Comparison of ENCODE assay signal across 14 cellular contexts in the genomic region with DNA sequence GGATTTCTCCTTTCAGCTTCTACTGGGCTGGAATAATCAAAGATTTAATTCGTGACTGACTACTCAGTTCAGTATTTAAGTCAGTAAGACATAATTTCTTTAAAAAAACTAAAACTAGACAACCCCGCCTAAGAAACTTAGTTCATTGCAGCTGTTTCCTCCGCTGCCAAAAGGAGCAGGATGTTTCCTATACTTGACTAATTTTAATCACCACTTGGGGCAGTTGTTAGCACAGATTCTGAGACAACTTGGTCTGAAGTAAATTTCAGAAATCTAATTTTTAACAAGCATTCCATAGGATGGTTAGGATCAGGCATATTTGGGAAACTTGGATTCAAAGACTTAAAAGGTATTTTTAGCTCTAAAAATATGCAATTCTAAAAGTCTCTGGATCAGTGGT. TPM values are rescaled to one million over a fixed set of nuclear protein-coding genes. Genes with fewer than 3 reads are reported as not detected.
DNase-seq lines count a peak whose midpoint lies in the region; ATAC-seq lines count a peak whose summit lies in the region.
"Had no signal": no experiment of that assay in that cellular context is flagged by ENCODE, and none has a peak within 500 bp of the region (broad histone marks: within the 10 kb centered on the region; RNA-seq: fewer than 3 reads in every experiment).

No MANE protein-coding gene starts in this region.

- no peak overlapping the region for H3K4me3 ChIP-seq in rectal smooth muscle tissue (ENCODE audit: low read length)

- H3K4me3 Mint-ChIP-seq in activated T-helper 17 cell treated with anti-CD3 and anti-CD28 coated beads, Interleukin-2, amount 50 U/mL, for 72 hours, result no peak overlapping the region

- no peaks in the 10 kb centered on the region for H3K27me3 Mint-ChIP-seq in activated T-helper 17 cell treated with anti-CD3 and anti-CD28 coated beads, Interleukin-2, amount 50 U/mL, for 72 hours

- peaks cover 100% of the 10 kb centered on the region for H3K36me3 Mint-ChIP-seq in activated T-helper 17 cell treated with anti-CD3 and anti-CD28 coated beads, Interleukin-2, amount 50 U/mL, for 72 hours (ENCODE audit: low read depth)

- ATAC-seq in activated T-helper 17 cell treated with anti-CD3 and anti-CD28 coated beads, Interleukin-2, amount 50 U/mL, for 72 hours (replicated peaks), result no peak
- no peak for ATAC-seq in HG03280 (IDR thresholded peaks at IDR 0.05; ENCODE audit: unreplicated experiment)
- ATAC-seq: left colon; stimulated activated naive CD8-positive, alpha-beta T cell treated with anti-CD3 and anti-CD28 coated beads, Interleukin-15, Interleukin-2, amounts not matched to agents 100 U/mL and 50 U/mL, for 24 hours had no signal

- no peak overlapping the region for H3K9ac ChIP-seq in rectal smooth muscle tissue (ENCODE audit: low read length)

- DNase-seq in ELR (ENCODE audit: low read depth), result peak; percentile 22
- peak; percentile 17 for DNase-seq in NAMALWA (ENCODE audit: low spot score)
- DNase-seq in fibroblast of gingiva (ENCODE audit: low read depth), result peak; percentile 45
- DNase-seq in SIG-M5 (lab: John Stamatoyannopoulos, UW), result no peak
- DNase-seq: DMS79 treated with DMSO at 0.1 percent for 48 hours; left colon; NCI-H1092; NCI-H510A; nucleus accumbens; stimulated activated CD4-positive, alpha-beta T cell treated with anti-CD3 and anti-CD28 coated beads, Interleukin-2, amount 100 ng/mL, for 24 hours; stimulated activated naive CD8-positive, alpha-beta T cell treated with anti-CD3 and anti-CD28 coated beads, Interleukin-15, Interleukin-2, amounts not matched to agents 100 U/mL and 50 U/mL, for 24 hours had no signal

- no peak overlapping the region for H3K27ac Mint-ChIP-seq in activated T-helper 17 cell treated with anti-CD3 and anti-CD28 coated beads, Interleukin-2, amount 50 U/mL, for 72 hours

- H3K4me1 ChIP-seq in rectal smooth muscle tissue (ENCODE audit: control insufficient read depth, insufficient read depth, low read length), result no peaks in the 10 kb centered on the region

- H3K9me3 Mint-ChIP-seq in activated T-helper 17 cell treated with anti-CD3 and anti-CD28 coated beads, Interleukin-2, amount 50 U/mL, for 72 hours, result no peaks in the 10 kb centered on the region

- peaks cover 14% of the 10 kb centered on the region for H3K4me1 Mint-ChIP-seq in activated T-helper 17 cell treated with anti-CD3 and anti-CD28 coated beads, Interleukin-2, amount 50 U/mL, for 72 hours

- H3K36me3 ChIP-seq in rectal smooth muscle tissue (ENCODE audit: control insufficient read depth, insufficient read depth, low read length), result peaks cover 8% of the 10 kb centered on the region

- H3K27me3 ChIP-seq in rectal smooth muscle tissue (ENCODE audit: control insufficient read depth, insufficient read depth, low read length), result no peaks in the 10 kb centered on the region

- H3K27ac ChIP-seq in rectal smooth muscle tissue (ENCODE audit: low read depth, low read length), result peak overlapping the region; percentile 7

RNA-seq across cellular contexts. Expression of gene EPRS1, which starts 34.0 kb away (rescaled TPM):
- total RNA-seq in activated T-helper 17 cell treated with anti-CD3 and anti-CD28 coated beads, Interleukin-2, amount 50 U/mL, for 72 hours, result 100 to 1,000 TPM; 145 to 173 TPM
